Comparison of ENCODE assay signal across 14 cellular contexts in genomic region chr11:131667566-131667965, GRCh38.
DNase-seq lines count a peak whose midpoint lies in the region; ATAC-seq and TF ChIP-seq lines count a peak whose summit lies in the region.
"Had no signal": no experiment of that assay in that cellular context is flagged by ENCODE, and none has a peak within 500 bp of the region (broad histone marks: within the 10 kb centered on the region; RNA-seq: fewer than 3 reads in every experiment).

No MANE protein-coding gene starts in this region.

- peak overlapping the region in 53 of 59 donors; percentile 6 to 100 (median 97) for H3K27ac ChIP-seq in dorsolateral prefrontal cortex
- no peak overlapping the region for H3K27ac ChIP-seq in trophoblast cell (ENCODE audit: low read depth, low read length)
- peak overlapping the region; percentile 90 for H3K27ac ChIP-seq in temporal lobe (ENCODE audit: low read depth, low read length)
- H3K27ac ChIP-seq: 22Rv1 had no signal

- no peak overlapping the region for H2AK5ac ChIP-seq in trophoblast cell (ENCODE audit: low read length)

- H3K18ac ChIP-seq in trophoblast cell (ENCODE audit: low read length) = no peak overlapping the region

- WGBS in trophoblast cell (ENCODE audit: extremely low coverage, insufficient coverage, insufficient read length) = no CpG with 5 or more reads among the region's 4 CpGs

- no peak overlapping the region for H3K9ac ChIP-seq in trophoblast cell (ENCODE audit: low read length)

- H4K91ac ChIP-seq in trophoblast cell (ENCODE audit: low read depth, low read length) = peak overlapping the region; percentile 20

- no peak overlapping the region for H2AFZ ChIP-seq in trophoblast cell (ENCODE audit: insufficient read depth, low read length, poor library complexity)

- H3K4me3 ChIP-seq in dorsolateral prefrontal cortex (no peak overlapping the region), trophoblast cell (ENCODE audit: low read depth, low read length) (no peak overlapping the region)

- peak overlapping the region; percentile 36 for H2BK120ac ChIP-seq in trophoblast cell (ENCODE audit: insufficient read depth, low read length, poor library complexity)

- no peak overlapping the region for H4K8ac ChIP-seq in trophoblast cell (ENCODE audit: low read depth, low read length)

- no peak overlapping the region for H3K4me2 ChIP-seq in trophoblast cell (ENCODE audit: low read length)

- ATAC-seq in HG03432 (IDR thresholded peaks at IDR 0.05; ENCODE audit: unreplicated experiment) = no peak
- ATAC-seq: CD8-positive, alpha-beta T cell; HCT116 had no signal

- H3K9me3 ChIP-seq in trophoblast cell (ENCODE audit: insufficient read depth, low read depth, low read length) = no peaks in the 10 kb centered on the region

- H2BK12ac ChIP-seq in trophoblast cell (ENCODE audit: low read length) = no peak overlapping the region

- H4K12ac ChIP-seq in trophoblast cell (ENCODE audit: low read depth, low read length) = no peak overlapping the region

- H3K79me1 ChIP-seq in trophoblast cell (ENCODE audit: low read length) = peaks cover 13% of the 10 kb centered on the region

- no peak for TF ChIP-seq CTCF in dorsolateral prefrontal cortex (IDR thresholded peaks at IDR 0.05 in 54 of 56, conservative IDR thresholded peaks at IDR 0.05 in 2 of 56; ENCODE audit: low read depth in 1 of 56, partially characterized antibody in 56 of 56)

- H3K4ac ChIP-seq in trophoblast cell (ENCODE audit: low read depth, low read length) = no peak overlapping the region

- H2BK5ac ChIP-seq in trophoblast cell (ENCODE audit: low read depth, low read length, poor library complexity) = no peak overlapping the region

- intact Hi-C loops in dorsolateral prefrontal cortex (cut with DNase I) = no loop called here

- peak; percentile 7 for DNase-seq in activated CD8-positive, alpha-beta memory T cell treated with anti-CD3 and anti-CD28 coated beads, Interleukin-2, amount 50 U/mL, for 48 hours
- no peak for DNase-seq in activated CD8-positive, alpha-beta memory T cell treated with anti-CD3 and anti-CD28 coated beads, Interleukin-2, amount 50 U/mL, for 4 hours
- peak in 1 of 10 donors; percentile 24 for DNase-seq in dorsolateral prefrontal cortex
- no peak for DNase-seq in trophoblast cell
- DNase-seq in EL = no peak
- no peak for DNase-seq in DMS 273 treated with DMSO at 0.1 percent for 48 hours (lab: John Stamatoyannopoulos, UW)
- DNase-seq: CD8-positive, alpha-beta T cell; COR-L47; DND-41; GF-D8 had no signal

- H3K23ac ChIP-seq in trophoblast cell (ENCODE audit: low read length) = no peak overlapping the region

- no peaks in the 10 kb centered on the region for H3K36me3 ChIP-seq in trophoblast cell (ENCODE audit: control insufficient read depth in 1 of 2, insufficient read depth in 2 of 2, low read length in 2 of 2)

- no peak overlapping the region for H3K14ac ChIP-seq in trophoblast cell (ENCODE audit: low read length)

- peaks cover 37 to 47% of the 10 kb centered on the region in 2 experiments for H3K4me1 ChIP-seq in trophoblast cell (ENCODE audit: control insufficient read depth in 1 of 2, insufficient read depth in 2 of 2, low read length in 2 of 2)

- H3K27me3 ChIP-seq in dorsolateral prefrontal cortex (no peaks in the 10 kb centered on the region), trophoblast cell (ENCODE audit: insufficient read depth, low read length) (no peaks in the 10 kb centered on the region)

- no peaks in the 10 kb centered on the region for H3K79me2 ChIP-seq in trophoblast cell (ENCODE audit: control insufficient read depth, insufficient read depth, low read length, poor library complexity)
